ENCODE assay signal across 24 cellular contexts in genomic region chr2:1319393-1319792, GRCh38.
"Had no signal": no experiment of that assay in that cellular context is flagged by ENCODE, and none has a peak within 500 bp of the region (broad histone marks: within the 10 kb centered on the region; RNA-seq: fewer than 3 reads in every experiment).

No MANE protein-coding gene starts in this region.

- H3K4me3 ChIP-seq: stomach, suprapubic skin, testis, thoracic aorta, thyroid gland, tibial artery, tibial nerve, transverse colon, upper lobe of left lung, upper lobe of right lung, uterus, vagina had no signal

- H3K27ac ChIP-seq: stomach, suprapubic skin, thoracic aorta, thyroid gland, tibial artery, tibial nerve, transverse colon, upper lobe of left lung, upper lobe of right lung, uterus, vagina had no signal

- DNase-seq: stimulated activated CD4-positive, alpha-beta T cell treated with anti-CD3 and anti-CD28 coated beads, Interleukin-2, amount 100 ng/mL, for 48 hours; stimulated activated CD4-positive, alpha-beta T cell treated with anti-CD3 and anti-CD28 coated beads, Interleukin-4, amount 100 ng/mL, for 1 hour; stimulated activated CD4-positive, alpha-beta T cell treated with anti-CD3 and anti-CD28 coated beads, Interleukin-4, amount 100 ng/mL, for 24 hours; stimulated activated CD4-positive, alpha-beta T cell treated with anti-CD3 and anti-CD28 coated beads, Interleukin-4, amount 100 ng/mL, for 4 hours; stimulated activated CD8-positive, alpha-beta memory T cell treated with anti-CD3 and anti-CD28 coated beads, Interleukin-4, amount 100 ng/mL, for 48 hours; stimulated activated naive B cell treated with anti-CD40 and anti-IgM and Interleukin-4, amounts not matched to agents 10 μg/mL and 1 μg/mL and 100 μg/mL, for 72 hours; stimulated activated naive CD4-positive, alpha-beta T cell; stimulated activated naive CD4-positive, alpha-beta T cell treated with Interleukin-2 at 50 U/mL for 16 hours; stimulated activated naive CD8-positive, alpha-beta T cell treated with anti-CD3 and anti-CD28 coated beads, Interleukin-15, amount 100 ng/mL, for 72 hours; stimulated activated naive CD8-positive, alpha-beta T cell treated with anti-CD3 and anti-CD28 coated beads, Interleukin-15, Interleukin-2, amounts not matched to agents 100 U/mL and 50 U/mL, for 24 hours; stomach; substantia nigra; testis; thyroid gland; tibial artery; transverse colon; trophoblast cell; upper lobe of right lung; uterus had no signal

- H3K4me1 ChIP-seq: stomach, suprapubic skin, testis, tibial artery, tibial nerve, transverse colon, upper lobe of left lung, upper lobe of right lung, uterus, vagina had no signal

- H3K27me3 ChIP-seq: suprapubic skin, testis, thyroid gland, tibial nerve, transverse colon, upper lobe of left lung, upper lobe of right lung, uterus, vagina had no signal

- H3K36me3 ChIP-seq: stomach, suprapubic skin, thoracic aorta, thyroid gland, tibial artery, tibial nerve, transverse colon, upper lobe of left lung, upper lobe of right lung, uterus, vagina had no signal

- H3K9me3 ChIP-seq: stomach, suprapubic skin, testis, thoracic aorta, thyroid gland, tibial artery, tibial nerve, transverse colon, upper lobe of left lung, upper lobe of right lung, uterus, vagina had no signal
